In the genomic region with DNA sequence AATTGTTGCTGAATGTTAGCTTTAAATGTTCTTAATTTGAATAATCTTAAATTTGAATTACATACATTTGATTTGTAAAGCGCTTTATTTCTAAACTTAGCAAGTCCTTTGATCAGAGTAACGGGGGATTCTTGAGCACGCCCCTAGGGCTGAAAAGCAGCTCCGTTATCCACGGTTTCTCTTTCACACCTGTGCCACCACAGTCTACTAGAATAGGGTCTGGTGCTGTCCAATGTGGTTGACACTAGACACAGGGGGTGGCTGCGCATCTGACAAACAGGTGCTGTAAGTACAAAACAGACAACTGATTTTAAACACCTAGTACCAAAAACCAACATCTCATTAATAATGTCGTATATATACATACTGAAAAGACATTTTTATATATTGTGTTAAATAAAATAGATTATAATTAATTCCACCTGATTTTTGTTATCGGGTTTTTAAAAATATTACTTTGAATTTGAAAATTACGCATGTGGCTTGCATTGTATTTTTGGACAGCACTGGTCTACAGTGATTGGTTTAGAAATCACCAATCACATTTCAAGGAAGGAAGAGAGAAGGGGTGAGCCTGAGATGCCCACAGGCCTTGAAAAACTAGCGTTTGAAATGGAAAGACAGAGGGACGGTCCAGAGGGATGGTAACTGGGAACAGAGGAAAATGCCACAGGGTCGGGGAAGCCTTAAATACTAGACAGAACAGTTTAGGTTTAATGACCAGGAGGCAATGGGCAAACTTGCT, we compare ENCODE assay signal across 8 cellular contexts. TPM values are rescaled to one million over a fixed set of nuclear protein-coding genes. Genes with fewer than 3 reads are reported as not detected.
DNase-seq lines count a peak whose midpoint lies in the region; ATAC-seq and TF ChIP-seq lines count a peak whose summit lies in the region.

No MANE protein-coding gene starts in this region.

- no peak overlapping the region for H2AFZ ChIP-seq in IMR-90 (replicated peaks; ENCODE audit: low read length, poor library complexity)

- CTCF ChIA-PET in IMR-90 (lab: Yijun Ruan, JAX), result no interaction called here
- CTCF ChIA-PET in RWPE1 (lab: Yijun Ruan, JAX), result no interaction called here

- H2AK9ac ChIP-seq in IMR-90 (replicated peaks; ENCODE audit: low read depth, low read length, poor library complexity), result no peak overlapping the region

- peaks cover 42 to 74% of the 10 kb centered on the region in 2 experiments for H3K79me1 ChIP-seq in IMR-90 (ENCODE audit: low read depth in 1 of 2, low read length in 2 of 2)

- H2BK20ac ChIP-seq in IMR-90 (ENCODE audit: low read depth, low read length), result no peak overlapping the region

- H3K27me3 ChIP-seq in IMR-90 (ENCODE audit: control insufficient read depth, insufficient read depth, low read length), result no peaks in the 10 kb centered on the region
- H3K27me3 ChIP-seq in upper lobe of right lung, result no peaks in the 10 kb centered on the region

- ATAC-seq in GM18520 (IDR thresholded peaks at IDR 0.05; ENCODE audit: unreplicated experiment) (peak; percentile 91), GM21576 (IDR thresholded peaks at IDR 0.05; ENCODE audit: unreplicated experiment) (peak; percentile 88), IMR-90 (ENCODE audit: low read depth) (no peak), upper lobe of right lung (no peak)

- peaks cover 29% of the 10 kb centered on the region for H3K4me1 Mint-ChIP-seq in glutamatergic neuron (ENCODE audit: low read depth, unreplicated experiment)

- peaks cover 4% of the 10 kb centered on the region; the same call in 1 of the 2 replicates for H3K4me1 ChIP-seq in IMR-90 (ENCODE audit: control insufficient read depth, insufficient read depth, low read length)
- H3K4me1 ChIP-seq in upper lobe of right lung, result peaks cover 8% of the 10 kb centered on the region

- intact Hi-C loops in IMR-90 (cut with micrococcal nuclease), result no loop called here
- intact Hi-C loops in upper lobe of right lung (cut with DNase I), result no loop called here

- H3K36me3 Mint-ChIP-seq in glutamatergic neuron (ENCODE audit: unreplicated experiment), result no peaks in the 10 kb centered on the region

- no peaks in the 10 kb centered on the region for H4K20me1 ChIP-seq in IMR-90 (ENCODE audit: insufficient read depth, low read length)

- H4K8ac ChIP-seq in IMR-90 (ENCODE audit: low read depth in 2 of 2, low read length in 2 of 2), result no peak overlapping the region

- H3K27me3 Mint-ChIP-seq in glutamatergic neuron (ENCODE audit: unreplicated experiment), result no peaks in the 10 kb centered on the region

- H3K9me3 ChIP-seq in IMR-90 (ENCODE audit: control insufficient read depth, insufficient read depth, low read length), result no peaks in the 10 kb centered on the region
- H3K9me3 ChIP-seq in upper lobe of right lung, result no peaks in the 10 kb centered on the region

- no peak overlapping the region for H3K9ac ChIP-seq in IMR-90 (ENCODE audit: low read depth, low read length)

- POLR2A ChIA-PET in IMR-90 (lab: Charles Lee; ENCODE audit: unreplicated experiment), result no interaction called here
- POLR2A ChIA-PET in RWPE1 (lab: Yijun Ruan, JAX; ENCODE audit: low non-redundant PET), result no interaction called here

- H2BK120ac ChIP-seq in IMR-90 (ENCODE audit: low read depth, low read length), result no peak overlapping the region

- H3K27ac Mint-ChIP-seq in glutamatergic neuron (ENCODE audit: unreplicated experiment), result peak overlapping the region; percentile 30

- no peak for DNase-seq in IMR-90
- DNase-seq in glutamatergic neuron, result no peak
- DNase-seq in RWPE1 (ENCODE audit: low spot score), result no peak
- no peak for DNase-seq in DMS153 (lab: John Stamatoyannopoulos, UW)
- DNase-seq in upper lobe of right lung, result no peak
- DNase-seq in CD1c-positive myeloid dendritic cell (ENCODE audit: extremely low spot score), result no peak

- BruUV-seq in IMR-90 (replicated peaks; lab: Mats Ljungman, UMichigan), result no TSS peak

- no peak overlapping the region for H3K4me3 ChIP-seq in IMR-90 (ENCODE audit: insufficient read depth, low read depth, low read length)
- no peak overlapping the region for H3K4me3 ChIP-seq in upper lobe of right lung

- no peak overlapping the region for H2BK15ac ChIP-seq in IMR-90 (ENCODE audit: low read depth, low read length)

- H4K5ac ChIP-seq in IMR-90 (ENCODE audit: low read depth, low read length), result no peak overlapping the region

- no peak overlapping the region for H2AK5ac ChIP-seq in IMR-90 (ENCODE audit: low read depth, low read length)

- in situ Hi-C loops in IMR-90 (cut with MboI; ENCODE audit: low sequenced_read_pairs), result no loop called here

- H3K9me3 Mint-ChIP-seq in glutamatergic neuron (ENCODE audit: unreplicated experiment), result no peaks in the 10 kb centered on the region

- TF ChIP-seq CTCF in IMR-90 (conservative IDR thresholded peaks at IDR 0.05; ENCODE audit: low read depth, low read length) (no peak), glutamatergic neuron (IDR thresholded peaks at IDR 0.05; ENCODE audit: partially characterized antibody, unreplicated experiment) (no peak), RWPE1 (conservative IDR thresholded peaks at IDR 0.05; ENCODE audit: low read depth) (no peak), upper lobe of right lung (IDR thresholded peaks at IDR 0.05) (no peak)

- H3K27ac ChIP-seq in IMR-90 (ENCODE audit: insufficient read depth, low read length) (no peak overlapping the region), RWPE1 (no peak overlapping the region), upper lobe of right lung (no peak overlapping the region)

- H3K36me3 ChIP-seq in IMR-90 (ENCODE audit: control insufficient read depth, insufficient read depth, low read length) (peaks cover 14% of the 10 kb centered on the region), upper lobe of right lung (peaks cover 6% of the 10 kb centered on the region)

- TF ChIP-seq POLR2A in IMR-90 (IDR thresholded peaks at IDR 0.05; ENCODE audit: low read depth, low read length), result no peak

- no CpG with 5 or more reads among the region's 12 CpGs for WGBS in IMR-90 (ENCODE audit: extremely low coverage in 2 of 2, insufficient read length in 1 of 2), 2 experiments

- no peak overlapping the region for H3K4me3 Mint-ChIP-seq in glutamatergic neuron (ENCODE audit: unreplicated experiment)

- H3K18ac ChIP-seq in IMR-90 (ENCODE audit: low read depth, low read length), result no peak overlapping the region

- no peak overlapping the region for H4K91ac ChIP-seq in IMR-90 (ENCODE audit: insufficient read depth, low read depth, low read length)

- no peak overlapping the region for H3K4ac ChIP-seq in IMR-90 (ENCODE audit: low read depth, low read length)

- H3K23ac ChIP-seq in IMR-90 (ENCODE audit: low read depth, low read length), result no peak overlapping the region; the same call in 1 of the 2 replicates

- no peak overlapping the region for H3K56ac ChIP-seq in IMR-90 (ENCODE audit: extremely low read depth, insufficient read depth, low read length)

- dilution Hi-C loops in IMR-90 (cut with HindIII; ENCODE audit: low sequenced_read_pairs, unreplicated experiment), result no loop called here

- H3K14ac ChIP-seq in IMR-90 (replicated peaks; ENCODE audit: low read depth, low read length), result no peak overlapping the region

- H3K4me2 ChIP-seq in IMR-90 (ENCODE audit: low read depth, low read length), result peak overlapping the region; percentile 32; the same call in 1 of the 2 replicates

- TF ChIP-seq RAD21 in IMR-90 (IDR thresholded peaks at IDR 0.05; ENCODE audit: low read length), result no peak

- H2BK5ac ChIP-seq in IMR-90 (ENCODE audit: low read depth, low read length, poor library complexity, severe bottlenecking), result no peak overlapping the region

- peaks cover 9% of the 10 kb centered on the region for H3K9me1 ChIP-seq in IMR-90 (ENCODE audit: insufficient read depth, low read length)

TF ChIP-seq in IMR-90, 13 proteins besides CTCF, POLR2A, EP300 and RAD21:
- TF ChIP-seq BHLHE40 (IDR thresholded peaks at IDR 0.05; ENCODE audit: low read depth, low read length) (no peak), RCOR1 (IDR thresholded peaks at IDR 0.05; ENCODE audit: insufficient replicate concordance, low read length) (no peak), MXI1 (IDR thresholded peaks at IDR 0.05; ENCODE audit: borderline replicate concordance, low read depth, low read length) (no peak), CEBPB (IDR thresholded peaks at IDR 0.05; ENCODE audit: low read depth, low read length) (no peak), FOS (IDR thresholded peaks at IDR 0.05; ENCODE audit: low read depth, low read length) (no peak), MAFK (IDR thresholded peaks at IDR 0.05; ENCODE audit: low read depth, low read length) (no peak), CHD1 (IDR thresholded peaks at IDR 0.05; ENCODE audit: low read depth, low read length) (no peak), RFX5 (IDR thresholded peaks at IDR 0.05; ENCODE audit: low read depth, low read length) (no peak)
- TF ChIP-seq, protein P1, sequence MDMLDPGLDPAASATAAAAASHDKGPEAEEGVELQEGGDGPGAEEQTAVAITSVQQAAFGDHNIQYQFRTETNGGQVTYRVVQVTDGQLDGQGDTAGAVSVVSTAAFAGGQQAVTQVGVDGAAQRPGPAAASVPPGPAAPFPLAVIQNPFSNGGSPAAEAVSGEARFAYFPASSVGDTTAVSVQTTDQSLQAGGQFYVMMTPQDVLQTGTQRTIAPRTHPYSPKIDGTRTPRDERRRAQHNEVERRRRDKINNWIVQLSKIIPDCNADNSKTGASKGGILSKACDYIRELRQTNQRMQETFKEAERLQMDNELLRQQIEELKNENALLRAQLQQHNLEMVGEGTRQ (IDR thresholded peaks at IDR 0.05; ENCODE audit: low read depth, low read length), result no peak

RNA-seq across cellular contexts. Expression of a gene that starts 7.3 kb away (rescaled TPM):
- total RNA-seq in IMR-90 (2012; rRNA removed) (46.9 and 69.4 TPM in 2 replicates), glutamatergic neuron (ENCODE audit: unreplicated experiment) (51.1 TPM), upper lobe of right lung (38.9 TPM)
- 39.4 and 40.4 TPM in 2 replicates for polyA plus RNA-seq in IMR-90 (2012; rRNA removed)
- 20.6 and 23.6 TPM in 2 replicates for polyA plus RNA-seq in IMR-90 (2012; cell fraction: cytosol; rRNA removed)
- polyA plus RNA-seq in IMR-90 (2012; cell fraction: nucleus; rRNA removed; ENCODE audit: low replicate concordance), result 15.7 and 39.4 TPM in 2 replicates

RNA-seq across cellular contexts. Expression of a gene that starts 40.9 kb away (rescaled TPM):
- total RNA-seq in IMR-90 (2012; rRNA removed), result 9.7 and 10.9 TPM in 2 replicates
- polyA plus RNA-seq in IMR-90 (2012; rRNA removed), result 10.7 and 13.4 TPM in 2 replicates
- polyA plus RNA-seq in IMR-90 (2012; cell fraction: cytosol; rRNA removed), result 5.8 and 6.6 TPM in 2 replicates
- 3.6 and 9.1 TPM in 2 replicates for polyA plus RNA-seq in IMR-90 (2012; cell fraction: nucleus; rRNA removed; ENCODE audit: low replicate concordance)
- 20.4 TPM for total RNA-seq in glutamatergic neuron (ENCODE audit: unreplicated experiment)
- total RNA-seq in upper lobe of right lung, result 29.6 TPM

Comparison
In these comparisons a context has a peak if more than half of its experiments do, and no peak if none do; other contexts are left out.
1. ATAC-seq: peak in GM18520 (single experiment) and GM21576 (single experiment); none in IMR-90 (single experiment) and upper lobe of right lung (single experiment).